In genomic region chr3:124937049-124937448, GRCh38 we compare ENCODE assay signal across 36 cellular contexts. TPM values are rescaled to one million over a fixed set of nuclear protein-coding genes. Genes with fewer than 3 reads are reported as not detected.
"Had no signal": no experiment of that assay in that cellular context is flagged by ENCODE, and none has a peak within 500 bp of the region (broad histone marks: within the 10 kb centered on the region; RNA-seq: fewer than 3 reads in every experiment).

No MANE protein-coding gene starts in this region.

- H3K36me3 ChIP-seq: MG63 had no signal

- H3K9me3 ChIP-seq: MG63 had no signal

- H3K27me3 ChIP-seq: MG63 had no signal

- H3K4me3 ChIP-seq: MG63 had no signal

- DNase-seq: Karpas-422, Kasumi-1, MG63, MM.1S, MV-4-11, NCI-H1048, NCI-H1092, NCI-H1092 treated with DMSO at 0.1 percent for 48 hours, NCI-H1105, NCI-H1105 treated with DMSO at 0.1 percent for 48 hours, NCI-H1417, NCI-H1417 treated with DMSO at 0.1 percent for 48 hours, NCI-H1436, NCI-H1436 treated with DMSO at 0.1 percent for 48 hours, NCI-H146, NCI-H1694, NCI-H1694 treated with DMSO at 0.1 percent for 48 hours, NCI-H187, NCI-H187 treated with DMSO at 0.1 percent for 48 hours, NCI-H1930, NCI-H2029, NCI-H2029 treated with DMSO at 0.1 percent for 48 hours, NCI-H2081, NCI-H2081 treated with DMSO at 0.1 percent for 48 hours, NCI-H2107, NCI-H2171, NCI-H2171 treated with DMSO at 0.1 percent for 48 hours, NCI-H2227 treated with DMSO at 0.1 percent for 48 hours, NCI-H226, NCI-H345, NCI-H446, NCI-H446 treated with DMSO at 0.1 percent for 48 hours, NCI-H510A, NCI-H510A treated with DMSO at 0.1 percent for 48 hours, NCI-H524 had no signal

RNA-seq across cellular contexts. Expression of gene MUC13, which starts 2.5 kb away (rescaled TPM):
- total RNA-seq: MCF 10A had no signal
